20 cellular contexts compared by ENCODE assay signal in genomic region chr13:112807653-112808376, GRCh38.
A peak's percentile ranks its signal among the peaks of the same experiment; 100 is the strongest.
DNase-seq lines count a peak whose midpoint lies in the region; ATAC-seq and TF ChIP-seq lines count a peak whose summit lies in the region.
"Had no signal": no experiment of that assay in that cellular context is flagged by ENCODE, and none has a peak within 500 bp of the region (broad histone marks: within the 10 kb centered on the region; RNA-seq: fewer than 3 reads in every experiment).

No MANE protein-coding gene starts in this region.

- H3K4me3 Mint-ChIP-seq in H9 (no peak overlapping the region; a peak in 1 of 5 replicates), WTC11 (no peak overlapping the region)
- no peak overlapping the region for H3K4me3 Mint-ChIP-seq in stimulated activated naive CD8-positive, alpha-beta T cell treated with anti-CD3 and anti-CD28 coated beads, Interleukin-15, amount 100 ng/mL, for 72 hours
- H3K4me3 Mint-ChIP-seq: B cell; CD4-positive, CD25-positive, alpha-beta regulatory T cell had no signal

- WGBS in H9 (ENCODE audit: extremely low coverage, insufficient read length, low lambda C conversion rate) = no CpG with 5 or more reads among the region's 24 CpGs

- H3K4me1 ChIP-seq in H9 (ENCODE audit: insufficient read depth, low read length) (no peaks in the 10 kb centered on the region), left lung (peaks cover 0 to 7% of the 10 kb centered on the region in 2 donors)
- H3K4me1 ChIP-seq: Peyer's patch had no signal

- H3K36me3 Mint-ChIP-seq in H9 (ENCODE audit: insufficient read depth in 1 of 3, low read depth in 3 of 3) = peaks cover 27 to 44% (median 37%) of the 10 kb centered on the region in 3 experiments
- peaks cover 50% of the 10 kb centered on the region for H3K36me3 Mint-ChIP-seq in WTC11

- H3K23me2 ChIP-seq in H9 (ENCODE audit: insufficient read length, low read depth, low read length, poor library complexity, severe bottlenecking) = no peaks in the 10 kb centered on the region

- no peak overlapping the region for H3K23ac ChIP-seq in H9 (ENCODE audit: insufficient read length, low read depth, low read length)

- no peak overlapping the region for H3K4me3 ChIP-seq in left lung
- H3K4me3 ChIP-seq: Peyer's patch had no signal

- no peaks in the 10 kb centered on the region for H3K79me1 ChIP-seq in H9 (ENCODE audit: insufficient read depth, low read depth, low read length, poor library complexity, severe bottlenecking)

- H2AK5ac ChIP-seq in H9 (ENCODE audit: insufficient read length, low read length) = no peak overlapping the region

- H2BK15ac ChIP-seq in H9 (ENCODE audit: low read depth, low read length) = no peak overlapping the region

- H2AFZ ChIP-seq in H9 (ENCODE audit: low read length) = no peak overlapping the region

- H2BK5ac ChIP-seq in H9 (ENCODE audit: insufficient read length, low read length) = no peak overlapping the region

- H3K4ac ChIP-seq in H9 (ENCODE audit: low read depth, low read length) = no peak overlapping the region

- TF ChIP-seq CTCF in H9 (conservative IDR thresholded peaks at IDR 0.05) (no peak), WTC11 (IDR thresholded peaks at IDR 0.05) (no peak), left lung (IDR thresholded peaks at IDR 0.05) (no peak)

- no peaks in the 10 kb centered on the region for H3K9me3 ChIP-seq in H9 (ENCODE audit: control insufficient read depth, low read depth, low read length)
- no peaks in the 10 kb centered on the region for H3K9me3 ChIP-seq in left lung
- H3K9me3 ChIP-seq: Peyer's patch, SK-N-SH had no signal

- H2BK20ac ChIP-seq in H9 (ENCODE audit: low read depth, low read length, poor library complexity, severe bottlenecking) = no peak overlapping the region

- POLR2A ChIA-PET in WTC11 (lab: Charles Lee) = no interaction called here

- no peak overlapping the region for H3K18ac ChIP-seq in H9 (ENCODE audit: insufficient read length, low read depth, low read length)

- CTCF ChIA-PET in WTC11 (lab: Charles Lee) = no interaction called here

- ATAC-seq in WTC11 (peak; percentile 30), left lung (peak; percentile 29), HG03175 (IDR thresholded peaks at IDR 0.05; ENCODE audit: unreplicated experiment) (no peak)
- peak; percentile 46 for ATAC-seq in stimulated activated naive CD8-positive, alpha-beta T cell treated with anti-CD3 and anti-CD28 coated beads, Interleukin-15, amount 100 ng/mL, for 72 hours

- no peak overlapping the region for H3K9ac ChIP-seq in H9 (ENCODE audit: extremely low read depth, insufficient read length, low read length)
- H3K9ac ChIP-seq: SK-N-SH had no signal

- H3K27me3 ChIP-seq in H9 (ENCODE audit: insufficient read depth, low read length) = no peaks in the 10 kb centered on the region
- H3K27me3 ChIP-seq in left lung = no peaks in the 10 kb centered on the region
- H3K27me3 ChIP-seq: Peyer's patch had no signal

- no peak overlapping the region for H4K91ac ChIP-seq in H9 (ENCODE audit: insufficient read length, low read depth, low read length)

- H3K27me3 Mint-ChIP-seq in H9 (ENCODE audit: low read depth) (no peaks in the 10 kb centered on the region), WTC11 (ENCODE audit: low read depth) (no peaks in the 10 kb centered on the region)
- no peaks in the 10 kb centered on the region for H3K27me3 Mint-ChIP-seq in stimulated activated naive CD8-positive, alpha-beta T cell treated with anti-CD3 and anti-CD28 coated beads, Interleukin-15, amount 100 ng/mL, for 72 hours
- H3K27me3 Mint-ChIP-seq: B cell; CD4-positive, CD25-positive, alpha-beta regulatory T cell had no signal

- DNase-seq in H9 (no peak), WTC11 (ENCODE audit: low spot score) (no peak), left lung (no peak), DMS79 treated with DMSO at 0.1 percent for 48 hours (lab: John Stamatoyannopoulos, UW) (no peak)
- no peak for DNase-seq in stimulated activated naive CD8-positive, alpha-beta T cell treated with anti-CD3 and anti-CD28 coated beads, Interleukin-15, amount 100 ng/mL, for 72 hours
- DNase-seq in stimulated activated naive CD4-positive, alpha-beta T cell (lab: John Stamatoyannopoulos, UW) = no peak
- DNase-seq: Calu3; CD4-positive, CD25-positive, alpha-beta regulatory T cell; DMS53; KG1; NCI-H1436; NCI-H2029; NCI-H2171; NCI-H446; NCI-H748 treated with DMSO at 0.1 percent for 48 hours; Peyer's patch; SHP77; SK-N-SH had no signal

- no peaks in the 10 kb centered on the region for H4K20me1 ChIP-seq in H9 (ENCODE audit: control insufficient read depth, insufficient read depth, insufficient read length)

- no peak overlapping the region for H3T11ph ChIP-seq in H9 (ENCODE audit: low read length)

- peaks cover 0 to 76% of the 10 kb centered on the region in 2 donors for H3K36me3 ChIP-seq in left lung

- H3K4me1 Mint-ChIP-seq in H9 (peaks cover 11 to 13% of the 10 kb centered on the region in 2 experiments), WTC11 (peaks cover 15% of the 10 kb centered on the region)
- H3K4me1 Mint-ChIP-seq in stimulated activated naive CD8-positive, alpha-beta T cell treated with anti-CD3 and anti-CD28 coated beads, Interleukin-15, amount 100 ng/mL, for 72 hours = no peaks in the 10 kb centered on the region

- H3K14ac ChIP-seq in H9 (ENCODE audit: insufficient read depth, low read length) = no peak overlapping the region

- no peaks in the 10 kb centered on the region for H3K79me2 ChIP-seq in H9 (ENCODE audit: insufficient read depth, low read length)

- H3K56ac ChIP-seq in H9 (ENCODE audit: insufficient read length, low read depth, low read length) = no peak overlapping the region

- peak overlapping the region in 2 of 3 experiments; percentile 59 to 82; a peak in 2 of 7 replicates for H3K27ac Mint-ChIP-seq in H9
- peak overlapping the region; percentile 60; the same call in 1 of the 2 replicates for H3K27ac Mint-ChIP-seq in WTC11
- H3K27ac Mint-ChIP-seq in stimulated activated naive CD8-positive, alpha-beta T cell treated with anti-CD3 and anti-CD28 coated beads, Interleukin-15, amount 100 ng/mL, for 72 hours = no peak overlapping the region
- H3K27ac Mint-ChIP-seq: B cell; CD4-positive, CD25-positive, alpha-beta regulatory T cell had no signal

- intact Hi-C loops in left lung (cut with DNase I) = no loop called here

- no peak overlapping the region for H2BK12ac ChIP-seq in H9 (ENCODE audit: insufficient read length, low read depth, low read length)

- H3K9me3 Mint-ChIP-seq in H9 (no peaks in the 10 kb centered on the region; a peak in 1 of 5 replicates), WTC11 (no peaks in the 10 kb centered on the region)
- H3K9me3 Mint-ChIP-seq in stimulated activated naive CD8-positive, alpha-beta T cell treated with anti-CD3 and anti-CD28 coated beads, Interleukin-15, amount 100 ng/mL, for 72 hours = no peaks in the 10 kb centered on the region
- H3K9me3 Mint-ChIP-seq: CD4-positive, CD25-positive, alpha-beta regulatory T cell had no signal

- no peak overlapping the region for H4K8ac ChIP-seq in H9 (replicated peaks; ENCODE audit: insufficient read length, low read depth, low read length)

- no peak overlapping the region for H3K4me2 ChIP-seq in H9 (ENCODE audit: insufficient read depth, insufficient read length, low read length)
- H3K4me2 ChIP-seq: SK-N-SH had no signal

- no peak overlapping the region for H2BK120ac ChIP-seq in H9 (ENCODE audit: low read depth, low read length, poor library complexity, severe bottlenecking)

- H4K5ac ChIP-seq in H9 (ENCODE audit: insufficient read length, low read depth, low read length) = no peak overlapping the region

- H3K27ac ChIP-seq in H9 (ENCODE audit: insufficient read length, low read depth, low read length) (no peak overlapping the region), left lung (no peak overlapping the region)
- H3K27ac ChIP-seq: Peyer's patch had no signal

TF ChIP-seq in WTC11, 78 proteins besides CTCF, POLR2A, EP300 and RAD21 (continues in another document):
- TF ChIP-seq TP53 (CRISPR knock-in tag; IDR thresholded peaks at IDR 0.05) (no peak), HMGA2 (CRISPR knock-in tag; IDR thresholded peaks at IDR 0.05) (no peak), MLX (CRISPR knock-in tag; IDR thresholded peaks at IDR 0.05) (no peak), ATF6 (CRISPR knock-in tag; IDR thresholded peaks at IDR 0.05) (no peak), HMGXB4 (CRISPR knock-in tag; IDR thresholded peaks at IDR 0.05) (no peak), ZNF671 (CRISPR knock-in tag; IDR thresholded peaks at IDR 0.05) (no peak), TEAD1 (CRISPR knock-in tag; IDR thresholded peaks at IDR 0.05) (no peak), TCF7 (CRISPR knock-in tag; IDR thresholded peaks at IDR 0.05; ENCODE audit: low read depth) (no peak)

Comparison
In these comparisons a context has a peak if more than half of its experiments do, and no peak if none do; other contexts are left out.
1. H3K27ac Mint-ChIP-seq: peak in H9 (2 of 3) and WTC11 (single experiment); none in stimulated activated naive CD8-positive, alpha-beta T cell treated with anti-CD3 and anti-CD28 coated beads, Interleukin-15, amount 100 ng/mL, for 72 hours (0 of 2).